In genomic region chr18:50819727-50820378, GRCh38 we compare ENCODE assay signal across 9 cellular contexts. TPM values are rescaled to one million over a fixed set of nuclear protein-coding genes. Genes with fewer than 3 reads are reported as not detected.
DNase-seq lines count a peak whose midpoint lies in the region; ATAC-seq and TF ChIP-seq lines count a peak whose summit lies in the region.
"Had no signal": no experiment of that assay in that cellular context is flagged by ENCODE, and none has a peak within 500 bp of the region (broad histone marks: within the 10 kb centered on the region; RNA-seq: fewer than 3 reads in every experiment).

MRO (minus strand) TSS chr18:50820016; CDS start chr18:50809400, 10,616 bp downstream.

- H3K4me1 Mint-ChIP-seq in activated CD4-positive, alpha-beta T cell treated with anti-CD3 and anti-CD28 coated beads for 36 hours = no peaks in the 10 kb centered on the region
- H3K4me1 Mint-ChIP-seq: activated naive CD4-positive, alpha-beta T cell treated with anti-CD3 and anti-CD28 coated beads, Interleukin-2, amount 50 U/mL, for 24 hours had no signal

- POLR2A ChIA-PET in BJ (lab: Charles Lee) = no interaction called here
- POLR2A ChIA-PET in activated CD4-positive, alpha-beta T cell treated with anti-CD3 and anti-CD28 coated beads for 36 hours (lab: Charles Lee) = no interaction called here

- peaks cover 14% of the 10 kb centered on the region for H3K27me3 Mint-ChIP-seq in activated CD4-positive, alpha-beta T cell treated with anti-CD3 and anti-CD28 coated beads for 36 hours
- H3K27me3 Mint-ChIP-seq: activated naive CD4-positive, alpha-beta T cell treated with anti-CD3 and anti-CD28 coated beads, Interleukin-2, amount 50 U/mL, for 24 hours had no signal

- intact Hi-C loops in activated CD4-positive, alpha-beta T cell treated with anti-CD3 and anti-CD28 coated beads for 36 hours (cut with DNase I, micrococcal nuclease) = loop anchor here (1.0 to 5.0 kb wide), 6 partner anchors 49 to 290 kb away; partner anchors contain the start of gene ME2 (in 2 of the 2)

- TF ChIP-seq CTCF in BJ (IDR thresholded peaks at IDR 0.05; ENCODE audit: insufficient read depth, low read depth, low read length) = peak; percentile 97

- H3K27me3 ChIP-seq in BJ (ENCODE audit: control insufficient read depth, insufficient read depth, low read length) = no peaks in the 10 kb centered on the region

- H3K9me3 Mint-ChIP-seq in activated CD4-positive, alpha-beta T cell treated with anti-CD3 and anti-CD28 coated beads for 36 hours (ENCODE audit: low read depth) = no peaks in the 10 kb centered on the region
- H3K9me3 Mint-ChIP-seq: activated naive CD4-positive, alpha-beta T cell treated with anti-CD3 and anti-CD28 coated beads, Interleukin-2, amount 50 U/mL, for 24 hours had no signal

- H3K4me3 Mint-ChIP-seq in activated CD4-positive, alpha-beta T cell treated with anti-CD3 and anti-CD28 coated beads for 36 hours = no peak within 1 kb of the TSS
- H3K4me3 Mint-ChIP-seq: activated naive CD4-positive, alpha-beta T cell treated with anti-CD3 and anti-CD28 coated beads, Interleukin-2, amount 50 U/mL, for 24 hours had no signal

- DNase-seq in BJ (ENCODE audit: low read depth) (peak; percentile 10), NCI-H510A treated with DMSO at 0.1 percent for 48 hours (lab: John Stamatoyannopoulos, UW) (peak; percentile 33), left lobe of liver (ENCODE audit: low spot score) (peak; percentile 92)
- peak; percentile 88 for DNase-seq in activated CD4-positive, alpha-beta T cell treated with anti-CD3 and anti-CD28 coated beads for 36 hours
- DNase-seq in stimulated activated CD4-positive, alpha-beta T cell treated with anti-CD3 and anti-CD28 coated beads, Interleukin-1b, Interleukin-23, amount 100 ng/mL, for 48 hours = peak; percentile 80

- ATAC-seq in GM19324 (IDR thresholded peaks at IDR 0.05; ENCODE audit: low FRiP score, unreplicated experiment) (peak; percentile 84), HG03457 (IDR thresholded peaks at IDR 0.05; ENCODE audit: unreplicated experiment) (peak; percentile 85), left lobe of liver (peak; percentile 91)
- ATAC-seq in activated CD4-positive, alpha-beta T cell treated with anti-CD3 and anti-CD28 coated beads for 36 hours = peak; percentile 100

- H3K27ac ChIP-seq in cingulate gyrus (ENCODE audit: low read depth, low read length) = peak within 1 kb of the TSS; percentile 76

- H3K27ac Mint-ChIP-seq in activated CD4-positive, alpha-beta T cell treated with anti-CD3 and anti-CD28 coated beads for 36 hours = no peak within 1 kb of the TSS
- H3K27ac Mint-ChIP-seq: activated naive CD4-positive, alpha-beta T cell treated with anti-CD3 and anti-CD28 coated beads, Interleukin-2, amount 50 U/mL, for 24 hours had no signal

- H3K36me3 Mint-ChIP-seq in activated CD4-positive, alpha-beta T cell treated with anti-CD3 and anti-CD28 coated beads for 36 hours (ENCODE audit: low read depth) = no peaks in the 10 kb centered on the region
- H3K36me3 Mint-ChIP-seq: activated naive CD4-positive, alpha-beta T cell treated with anti-CD3 and anti-CD28 coated beads, Interleukin-2, amount 50 U/mL, for 24 hours had no signal

- H3K4me3 ChIP-seq in BJ (ENCODE audit: low read depth, low read length) = peak within 1 kb of the TSS; percentile 25

- CTCF ChIA-PET in BJ (lab: Yijun Ruan, JAX) = interaction anchor here (0.6 to 4.0 kb wide), 16 partner anchors 13 to 377 kb away, joined by 3 to 20 read pairs (median 4); partner anchors contain the start of genes MEX3C and SMAD4
- CTCF ChIA-PET in activated CD4-positive, alpha-beta T cell treated with anti-CD3 and anti-CD28 coated beads for 36 hours (lab: Charles Lee) = interaction anchor here (0.7 to 2.3 kb wide), 33 partner anchors 9 to 525 kb away, joined by 3 to 25 read pairs (median 4); partner anchors contain the start of genes ELAC1, ME2 and SMAD4

- H3K36me3 ChIP-seq in BJ (ENCODE audit: control insufficient read depth, insufficient read depth, low read length) = no peaks in the 10 kb centered on the region

RNA-seq across cellular contexts. Expression of gene MRO, which starts in this region (rescaled TPM):
- not detected in 2 replicates for polyA plus RNA-seq in BJ (2011; rRNA removed)
- polyA minus RNA-seq in BJ (2011; rRNA and poly(A)+ RNA removed) = not detected in 2 replicates
- not detected for total RNA-seq in activated CD4-positive, alpha-beta T cell treated with anti-CD3 and anti-CD28 coated beads for 36 hours
- 12.0 TPM for total RNA-seq in left lobe of liver

Comparison
In these comparisons a context has a peak if more than half of its experiments do, and no peak if none do; other contexts are left out.
1. Peak in every context shown above with its lines: DNase-seq, ATAC-seq, H3K4me3 ChIP-seq and H3K27ac ChIP-seq.
2. RNA of gene MRO (total RNA-seq): 12.0 TPM in left lobe of liver (single experiment); not detected in activated CD4-positive, alpha-beta T cell treated with anti-CD3 and anti-CD28 coated beads for 36 hours; every median in the first group is over 10 times any median in the second.
3. Peak in DNase-seq and H3K4me3 ChIP-seq in BJ; RNA of the gene not detected or under 1 TPM.
4. Peak in DNase-seq and ATAC-seq in activated CD4-positive, alpha-beta T cell treated with anti-CD3 and anti-CD28 coated beads for 36 hours; RNA of the gene not detected or under 1 TPM.
5. DNase-seq: peak in every context shown above with its lines; median percentile 92 in left lobe of liver; 88 in activated CD4-positive, alpha-beta T cell treated with anti-CD3 and anti-CD28 coated beads for 36 hours; 80 in stimulated activated CD4-positive, alpha-beta T cell treated with anti-CD3 and anti-CD28 coated beads, Interleukin-1b, Interleukin-23, amount 100 ng/mL, for 48 hours; 33 in NCI-H510A treated with DMSO at 0.1 percent for 48 hours; 10 in BJ.